Comparison of ENCODE assay signal across 10 cellular contexts in genomic region chr4:108256538-108256937, GRCh38.
"Had no signal": no experiment of that assay in that cellular context is flagged by ENCODE, and none has a peak within 500 bp of the region (broad histone marks: within the 10 kb centered on the region; RNA-seq: fewer than 3 reads in every experiment).

No MANE protein-coding gene starts in this region.

- H3K4me1 ChIP-seq: HAP-1 had no signal

- ATAC-seq: HCT116 had no signal

- H2AFZ ChIP-seq: GM23248 had no signal

- H3K27ac ChIP-seq: GM23248 had no signal

- DNase-seq: GM23248, GOT3, H7, H9, HCEC 1CT, HFFc6 had no signal

- H3K4me3 ChIP-seq: GM23248, HAP-1 had no signal

- FAIRE-seq: H1, H54 had no signal

- H3K9me3 ChIP-seq: HAP-1 had no signal

- H3K4me3 Mint-ChIP-seq: H9, HFFc6 had no signal

- H3K4me1 Mint-ChIP-seq: H9 had no signal

- H3K27ac Mint-ChIP-seq: H9, HFFc6 had no signal

- H3K9me3 Mint-ChIP-seq: H9, HFFc6 had no signal

- H3K9ac ChIP-seq: GM23248 had no signal

- H3K36me3 ChIP-seq: HAP-1 had no signal
